1 cellular context compared by ENCODE assay signal in the genomic region with DNA sequence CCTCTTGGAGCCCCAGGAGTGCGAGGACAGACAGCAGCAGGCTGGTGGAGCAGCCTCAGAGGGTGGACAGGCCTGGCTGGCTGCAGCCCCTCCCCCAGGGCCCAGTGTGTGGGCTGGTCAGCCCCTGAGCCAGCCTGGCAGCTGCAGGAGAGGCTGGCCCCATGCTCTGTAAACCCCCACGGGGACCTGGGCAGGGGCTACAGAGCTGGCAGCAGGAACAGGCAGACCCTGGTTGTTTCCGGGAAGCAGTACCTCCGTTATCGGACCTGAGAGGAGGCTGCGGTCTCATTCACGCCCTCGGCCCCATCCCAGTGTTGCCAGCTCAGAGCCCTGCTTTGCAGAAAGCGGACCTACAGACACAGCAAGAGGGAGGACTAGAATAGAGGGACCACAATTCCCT.
TF ChIP-seq lines count a peak whose summit lies in the region.

No MANE protein-coding gene starts in this region.

TF ChIP-seq in SK-N-SH, 30 proteins besides CTCF, POLR2A, EP300 and RAD21:
- TF ChIP-seq PBX3 (IDR thresholded peaks at IDR 0.05) (no peak), JUND (IDR thresholded peaks at IDR 0.05) (no peak), CHD2 (IDR thresholded peaks at IDR 0.05; ENCODE audit: low read length, partially characterized antibody) (peak; percentile 60), GABPA (IDR thresholded peaks at IDR 0.05; ENCODE audit: low read depth) (no peak), SIN3A (IDR thresholded peaks at IDR 0.05; ENCODE audit: borderline replicate concordance, low read depth, low read length) (no peak), RFX5 (IDR thresholded peaks at IDR 0.05; ENCODE audit: low read length) (no peak)
- TF ChIP-seq, protein P1, sequence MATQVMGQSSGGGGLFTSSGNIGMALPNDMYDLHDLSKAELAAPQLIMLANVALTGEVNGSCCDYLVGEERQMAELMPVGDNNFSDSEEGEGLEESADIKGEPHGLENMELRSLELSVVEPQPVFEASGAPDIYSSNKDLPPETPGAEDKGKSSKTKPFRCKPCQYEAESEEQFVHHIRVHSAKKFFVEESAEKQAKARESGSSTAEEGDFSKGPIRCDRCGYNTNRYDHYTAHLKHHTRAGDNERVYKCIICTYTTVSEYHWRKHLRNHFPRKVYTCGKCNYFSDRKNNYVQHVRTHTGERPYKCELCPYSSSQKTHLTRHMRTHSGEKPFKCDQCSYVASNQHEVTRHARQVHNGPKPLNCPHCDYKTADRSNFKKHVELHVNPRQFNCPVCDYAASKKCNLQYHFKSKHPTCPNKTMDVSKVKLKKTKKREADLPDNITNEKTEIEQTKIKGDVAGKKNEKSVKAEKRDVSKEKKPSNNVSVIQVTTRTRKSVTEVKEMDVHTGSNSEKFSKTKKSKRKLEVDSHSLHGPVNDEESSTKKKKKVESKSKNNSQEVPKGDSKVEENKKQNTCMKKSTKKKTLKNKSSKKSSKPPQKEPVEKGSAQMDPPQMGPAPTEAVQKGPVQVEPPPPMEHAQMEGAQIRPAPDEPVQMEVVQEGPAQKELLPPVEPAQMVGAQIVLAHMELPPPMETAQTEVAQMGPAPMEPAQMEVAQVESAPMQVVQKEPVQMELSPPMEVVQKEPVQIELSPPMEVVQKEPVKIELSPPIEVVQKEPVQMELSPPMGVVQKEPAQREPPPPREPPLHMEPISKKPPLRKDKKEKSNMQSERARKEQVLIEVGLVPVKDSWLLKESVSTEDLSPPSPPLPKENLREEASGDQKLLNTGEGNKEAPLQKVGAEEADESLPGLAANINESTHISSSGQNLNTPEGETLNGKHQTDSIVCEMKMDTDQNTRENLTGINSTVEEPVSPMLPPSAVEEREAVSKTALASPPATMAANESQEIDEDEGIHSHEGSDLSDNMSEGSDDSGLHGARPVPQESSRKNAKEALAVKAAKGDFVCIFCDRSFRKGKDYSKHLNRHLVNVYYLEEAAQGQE (IDR thresholded peaks at IDR 0.05; ENCODE audit: low read depth, low read length) = no peak
